8 cellular contexts compared by ENCODE assay signal in genomic region chr1:12031039-12031980, GRCh38. TPM values are rescaled to one million over a fixed set of nuclear protein-coding genes. Genes with fewer than 3 reads are reported as not detected.
A peak's percentile ranks its signal among the peaks of the same experiment; 100 is the strongest.
DNase-seq lines count a peak whose midpoint lies in the region; ATAC-seq, FAIRE-seq and TF ChIP-seq lines count a peak whose summit lies in the region.

No MANE protein-coding gene starts in this region.

- H3F3A ChIP-seq in GM23248 (ENCODE audit: insufficient read depth): no peaks in the 10 kb centered on the region

- ATAC-seq in A549 (peak; percentile 90 to 94), psoas muscle (peak; percentile 76 to 91 (median 80))

- no peaks in the 10 kb centered on the region for H3K9me2 ChIP-seq in GM23248 (ENCODE audit: insufficient read depth)

- H3K27me3 ChIP-seq in GM23248 (replicated peaks; ENCODE audit: insufficient read depth) (no peaks in the 10 kb centered on the region), psoas muscle (ENCODE audit: insufficient read depth in 3 of 3, low read length in 2 of 3) (no peaks in the 10 kb centered on the region)

- no peak overlapping the region for H3K9ac ChIP-seq in GM23248

- no peak for FAIRE-seq in A549 (lab: Jason Lieb, UNC)

- H3K36me3 ChIP-seq in GM23248 (ENCODE audit: low read depth) (no peaks in the 10 kb centered on the region), psoas muscle (ENCODE audit: insufficient read depth in 1 of 2, low read depth in 1 of 2) (peaks cover 0 to 49% of the 10 kb centered on the region in 2 donors)

- TF ChIP-seq CTCF in A549 (IDR thresholded peaks at IDR 0.05) (peak; percentile 42), psoas muscle (IDR thresholded peaks at IDR 0.05) (peak; percentile 48)

- no peaks in the 10 kb centered on the region for H3K4me1 ChIP-seq in A549
- no peaks in the 10 kb centered on the region for H3K4me1 ChIP-seq in GM23248 (ENCODE audit: insufficient read depth)
- no peaks in the 10 kb centered on the region for H3K4me1 ChIP-seq in psoas muscle

- H3K4me3 ChIP-seq in A549 (no peak overlapping the region), GM23248 (no peak overlapping the region), psoas muscle (no peak overlapping the region)

- peak; percentile 45 to 60; a peak in 4 of 5 replicates for TF ChIP-seq RAD21 in A549 (conservative IDR thresholded peaks at IDR 0.05 in 1 of 2, IDR thresholded peaks at IDR 0.05 in 1 of 2)

- in situ Hi-C loops in GM23248 (cut with MboI): no loop called here

- WGBS in A549 (ENCODE audit: missing lambda C conversion rate): 82% methylated on average over 8 of the region's 20 CpGs
- 81 to 83% methylated on average over 14 to 20 of the region's 20 CpGs for WGBS in GM23248 (ENCODE audit: low coverage in 1 of 2, low lambda C conversion rate in 2 of 2, missing lambda C conversion rate in 2 of 2), 2 experiments
- 75 to 83% (median 82%) methylated on average over 18 to 20 of the region's 20 CpGs for WGBS in psoas muscle, 3 donors

- POLR2A ChIA-PET in A549 (lab: Yijun Ruan, JAX): interaction anchor here (0.6 kb wide), 1 partner anchor 10 kb away, joined by 4 read pairs; no protein-coding TSS in a partner anchor

- TF ChIP-seq EP300 in A549 (IDR thresholded peaks at IDR 0.05): no peak

- no peaks in the 10 kb centered on the region for H3K79me2 ChIP-seq in GM23248 (ENCODE audit: insufficient read depth)

- intact Hi-C loops in psoas muscle (cut with DNase I): no loop called here

- H3K27ac ChIP-seq in A549: no peak overlapping the region
- H3K27ac ChIP-seq in GM23248: no peak overlapping the region
- no peak overlapping the region for H3K27ac ChIP-seq in psoas muscle

- H4K20me1 ChIP-seq in GM23248 (ENCODE audit: insufficient read depth): no peaks in the 10 kb centered on the region

- H2AFZ ChIP-seq in GM23248: no peak overlapping the region

- no peak for TF ChIP-seq POLR2A in A549 (IDR thresholded peaks at IDR 0.05; ENCODE audit: low read length)

- DNase-seq in A549 (ENCODE audit: low read depth in 1 of 2, low spot score in 1 of 2) (peak; percentile 28 to 45), GM23248 (peak; percentile 66), fibroblast of the conjunctiva (ENCODE audit: low read depth) (peak; percentile 17), psoas muscle (peak; percentile 47 to 74), NCI-H510A (lab: John Stamatoyannopoulos, UW) (no peak), NCI-H2107 (lab: John Stamatoyannopoulos, UW) (no peak)
- DNase-seq in activated CD4-positive, alpha-beta T cell treated with anti-CD3 and anti-CD28 coated beads for 48 hours: peak; percentile 65
- DNase-seq in NK-92 treated with Interleukin-12 subunit alpha and Interleukin-12 subunit beta, amount 100 ng/mL, for 24 hours (lab: John Stamatoyannopoulos, UW): no peak

- CTCF ChIA-PET in A549 (lab: Yijun Ruan, JAX): interaction anchor here (0.6 to 1.9 kb wide), 14 partner anchors 9 to 1487 kb away, joined by 3 to 6 read pairs (median 4); no protein-coding TSS in a partner anchor

- H3K4me2 ChIP-seq in A549: no peak overlapping the region
- H3K4me2 ChIP-seq in GM23248 (ENCODE audit: unreplicated experiment): no peak overlapping the region

- H3K9me3 ChIP-seq in A549 (no peaks in the 10 kb centered on the region), GM23248 (ENCODE audit: low read depth) (no peaks in the 10 kb centered on the region), psoas muscle (no peaks in the 10 kb centered on the region)

TF ChIP-seq in A549, 52 proteins besides CTCF, POLR2A, EP300 and RAD21:
- no peak for TF ChIP-seq HOXB13 (CRISPR knock-in tag; IDR thresholded peaks at IDR 0.05; ENCODE audit: low read depth)
- 0 out of 3 replicates have a peak, but pooled peaks have one; percentile 8 for TF ChIP-seq SMC3 (IDR thresholded peaks at IDR 0.05)
TF ChIP-seq in A549: peak in this region for 1.

RNA-seq across cellular contexts. Expression of gene MIIP, which starts 12.0 kb away (rescaled TPM):
- 7.1 and 8.5 TPM in 2 replicates for polyA plus RNA-seq in A549 (2011; rRNA removed)
- 22.5 and 30.4 TPM in 2 replicates for polyA plus RNA-seq in A549 (2012; cell fraction: cytosol; rRNA removed)
- 110 and 147 TPM in 2 replicates for polyA plus RNA-seq in A549 (2012; cell fraction: nucleus; rRNA removed)
- 11.1 to 14.2 TPM (median 13.9 TPM) in 3 replicates for polyA plus RNA-seq in A549 (2017; fragmentation: RNase III; extraction: RNeasy Plus Mini Kit Qiagen cat#74134 plus additional on column Dnase treatment)
- 7.5 and 11.2 TPM in 2 replicates for polyA minus RNA-seq in A549 (2011; rRNA and poly(A)+ RNA removed)
- 21.8 and 26.8 TPM in 2 replicates for total RNA-seq in GM23248 (2014; rRNA removed; shearing (Covaris generic))
- 19.4 and 23.0 TPM in 2 replicates for polyA plus RNA-seq in GM23248 (2016; fragmentation: Nextera tagmentation; extraction: Ambion mirVana)
- total RNA-seq in psoas muscle: 10 to 100 TPM; 14.4 to 20.3 (median 16.7) TPM
- 10 to 100 TPM; 20.0 to 30.5 (median 23.4) TPM for polyA plus RNA-seq in psoas muscle

RNA-seq across cellular contexts. Expression of gene TNFRSF8, which starts 31.8 kb away (rescaled TPM):
- polyA plus RNA-seq in A549 (2011; rRNA removed): 0.05 TPM in 2 replicates
- 0.04 TPM in 2 replicates for polyA plus RNA-seq in A549 (2012; cell fraction: cytosol; rRNA removed)
- 0.12 and 0.20 TPM in 2 replicates for polyA plus RNA-seq in A549 (2012; cell fraction: nucleus; rRNA removed)
- polyA plus RNA-seq in A549 (2017; fragmentation: RNase III; extraction: RNeasy Plus Mini Kit Qiagen cat#74134 plus additional on column Dnase treatment): 0.04 TPM in 1 of 3 replicates, not detected in the others
- not detected in 2 replicates for polyA minus RNA-seq in A549 (2011; rRNA and poly(A)+ RNA removed)
- total RNA-seq in GM23248 (2014; rRNA removed; shearing (Covaris generic)): not detected in 2 replicates
- 0.14 and 0.23 TPM in 2 replicates for polyA plus RNA-seq in GM23248 (2016; fragmentation: Nextera tagmentation; extraction: Ambion mirVana)
- total RNA-seq in psoas muscle: under 1 TPM; 0.29 to 0.86 (median 0.50) TPM
- under 1 TPM; 0.25 to 0.64 (median 0.49) TPM for polyA plus RNA-seq in psoas muscle

RNA-seq across cellular contexts. Expression of gene MFN2, which starts 51.1 kb away (rescaled TPM):
- 34.7 and 40.3 TPM in 2 replicates for polyA plus RNA-seq in A549 (2011; rRNA removed)
- polyA plus RNA-seq in A549 (2012; cell fraction: cytosol; rRNA removed): 28.0 and 30.9 TPM in 2 replicates
- 42.7 and 57.4 TPM in 2 replicates for polyA plus RNA-seq in A549 (2012; cell fraction: nucleus; rRNA removed)
- polyA plus RNA-seq in A549 (2017; fragmentation: RNase III; extraction: RNeasy Plus Mini Kit Qiagen cat#74134 plus additional on column Dnase treatment): 35.7 to 36.8 TPM (median 35.9 TPM) in 3 replicates
- polyA minus RNA-seq in A549 (2011; rRNA and poly(A)+ RNA removed): 40.6 and 44.2 TPM in 2 replicates
- total RNA-seq in GM23248 (2014; rRNA removed; shearing (Covaris generic)): 57.9 and 59.8 TPM in 2 replicates
- polyA plus RNA-seq in GM23248 (2016; fragmentation: Nextera tagmentation; extraction: Ambion mirVana): 48.0 and 49.6 TPM in 2 replicates
- 100 to 1,000 TPM; 245 to 542 (median 320) TPM for total RNA-seq in psoas muscle
- polyA plus RNA-seq in psoas muscle: 100 to 1,000 TPM; 163 to 225 (median 177) TPM

Comparison
In these comparisons a context has a peak if more than half of its experiments do, and no peak if none do; other contexts are left out.
1. DNase-seq: peak in A549 (2 of 2), GM23248 (single experiment), activated CD4-positive, alpha-beta T cell treated with anti-CD3 and anti-CD28 coated beads for 48 hours (single experiment), fibroblast of the conjunctiva (single experiment) and psoas muscle (2 of 2); none in NK-92 treated with Interleukin-12 subunit alpha and Interleukin-12 subunit beta, amount 100 ng/mL, for 24 hours (single experiment), NCI-H510A (single experiment) and NCI-H2107 (single experiment).